Comparison of ENCODE assay signal across 9 cellular contexts in the genomic region with DNA sequence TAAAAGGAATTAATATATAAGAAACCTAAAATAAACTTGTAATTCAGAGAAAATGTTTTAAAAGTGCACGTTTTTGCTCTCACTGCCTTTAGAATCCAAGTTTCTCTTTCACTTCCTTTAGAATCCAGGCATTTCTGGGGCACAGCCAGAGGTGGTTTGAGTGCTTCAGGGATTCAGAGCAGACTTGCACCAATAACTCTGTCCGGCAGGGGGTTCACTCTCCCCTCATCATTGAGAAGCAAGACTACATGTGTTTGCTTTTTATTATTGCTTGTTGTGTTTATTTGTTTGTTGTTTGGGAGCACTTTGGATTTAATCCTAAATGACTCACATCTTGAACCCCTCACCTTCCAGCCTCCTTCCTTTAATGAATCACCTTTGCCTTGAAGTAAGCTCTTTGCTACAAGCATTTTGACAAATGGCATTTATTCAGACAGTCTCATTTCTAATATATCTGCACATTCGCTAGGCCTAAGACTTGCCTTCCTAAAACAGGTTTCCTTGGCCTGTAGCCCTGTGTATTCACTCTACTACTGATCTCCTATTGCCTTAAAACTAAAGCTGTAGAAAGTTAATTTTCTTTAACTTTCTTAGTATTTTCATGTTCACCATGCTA.
DNase-seq lines count a peak whose midpoint lies in the region; ATAC-seq and TF ChIP-seq lines count a peak whose summit lies in the region.
"Had no signal": no experiment of that assay in that cellular context is flagged by ENCODE, and none has a peak within 500 bp of the region (broad histone marks: within the 10 kb centered on the region; RNA-seq: fewer than 3 reads in every experiment).

No MANE protein-coding gene starts in this region.

- no peaks in the 10 kb centered on the region for H3K79me2 ChIP-seq in Karpas-422 (ENCODE audit: low read length)
- no peaks in the 10 kb centered on the region for H3K79me2 ChIP-seq in neural progenitor cell (ENCODE audit: low read depth)

- H4K20me1 ChIP-seq in Karpas-422 (ENCODE audit: insufficient read depth, low read depth, low read length) (no peaks in the 10 kb centered on the region), neural progenitor cell (ENCODE audit: low read depth) (no peaks in the 10 kb centered on the region)

- H2AFZ ChIP-seq in Karpas-422 (ENCODE audit: low read length) (no peak overlapping the region), neural progenitor cell (replicated peaks) (peak overlapping the region; percentile 13)

- H3K4me1 Mint-ChIP-seq in natural killer cell: no peaks in the 10 kb centered on the region
- no peaks in the 10 kb centered on the region for H3K4me1 Mint-ChIP-seq in natural killer cell treated with Interleukin-12 subunit alpha and Interleukin-12 subunit beta and Interleukin-15 and Interleukin-18, amount 100 ng/mL, for 72 hours (ENCODE audit: low read depth in 2 of 2)
- no peaks in the 10 kb centered on the region for H3K4me1 Mint-ChIP-seq in neural progenitor cell
- H3K4me1 Mint-ChIP-seq in T-helper 2 cell treated with Interferon-gamma antibody and Interleukin-4, amounts not matched to agents 5 μg/mL and 100 μg/mL, for 36 hours (ENCODE audit: low read depth): no peaks in the 10 kb centered on the region
- H3K4me1 Mint-ChIP-seq: central memory CD8-positive, alpha-beta T cell had no signal

- H3K9ac ChIP-seq in Karpas-422 (ENCODE audit: low read length) (no peak overlapping the region), neural progenitor cell (no peak overlapping the region)

- H3K4me2 ChIP-seq in Karpas-422 (ENCODE audit: low read depth, low read length, poor library complexity, severe bottlenecking): no peak overlapping the region
- no peak overlapping the region for H3K4me2 ChIP-seq in neural progenitor cell

- intact Hi-C loops in natural killer cell (cut with micrococcal nuclease): loop anchor here (1.0 kb wide), 1 partner anchor 682 kb away; no protein-coding TSS in a partner anchor

- ATAC-seq in natural killer cell (peak in 1 of 3 donors; percentile 56), HG03108 (IDR thresholded peaks at IDR 0.05; ENCODE audit: unreplicated experiment) (no peak)
- ATAC-seq in natural killer cell treated with Interleukin-12 subunit alpha and Interleukin-12 subunit beta and Interleukin-15 and Interleukin-18, amount 100 ng/mL, for 72 hours: no peak

- H3K27me3 Mint-ChIP-seq in natural killer cell (ENCODE audit: low read depth in 2 of 2): peaks cover 0 to 5% of the 10 kb centered on the region in 2 donors
- peaks cover 7 to 13% of the 10 kb centered on the region in 2 donors for H3K27me3 Mint-ChIP-seq in natural killer cell treated with Interleukin-12 subunit alpha and Interleukin-12 subunit beta and Interleukin-15 and Interleukin-18, amount 100 ng/mL, for 72 hours
- H3K27me3 Mint-ChIP-seq in neural progenitor cell (ENCODE audit: insufficient read depth, low read depth): no peaks in the 10 kb centered on the region
- H3K27me3 Mint-ChIP-seq in T-helper 2 cell treated with Interferon-gamma antibody and Interleukin-4, amounts not matched to agents 5 μg/mL and 100 μg/mL, for 36 hours (ENCODE audit: low read depth): peaks cover 4% of the 10 kb centered on the region

- H3K27me3 ChIP-seq in Karpas-422 (ENCODE audit: low read length): no peaks in the 10 kb centered on the region
- 0 out of 2 replicates have a peak, but pooled peaks cover 3% of the 10 kb centered on the region for H3K27me3 ChIP-seq in SJSA1 (replicated peaks)
- H3K27me3 ChIP-seq in neural progenitor cell: no peaks in the 10 kb centered on the region

- no peaks in the 10 kb centered on the region for H3K36me3 Mint-ChIP-seq in natural killer cell
- H3K36me3 Mint-ChIP-seq in natural killer cell treated with Interleukin-12 subunit alpha and Interleukin-12 subunit beta and Interleukin-15 and Interleukin-18, amount 100 ng/mL, for 72 hours: no peaks in the 10 kb centered on the region
- H3K36me3 Mint-ChIP-seq in neural progenitor cell: no peaks in the 10 kb centered on the region
- no peaks in the 10 kb centered on the region for H3K36me3 Mint-ChIP-seq in T-helper 2 cell treated with Interferon-gamma antibody and Interleukin-4, amounts not matched to agents 5 μg/mL and 100 μg/mL, for 36 hours (ENCODE audit: low read depth)

- TF ChIP-seq CTCF in natural killer cell (IDR thresholded peaks at IDR 0.05) (peak; percentile 51), neural progenitor cell (IDR thresholded peaks at IDR 0.05) (peak; percentile 77)

- no peaks in the 10 kb centered on the region for H3K36me3 ChIP-seq in Karpas-422 (ENCODE audit: insufficient read depth, low read length)
- H3K36me3 ChIP-seq in SJSA1: no peaks in the 10 kb centered on the region
- H3K36me3 ChIP-seq in neural progenitor cell: no peaks in the 10 kb centered on the region

- H3K27ac ChIP-seq in Karpas-422 (ENCODE audit: low read length): no peak overlapping the region
- no peak overlapping the region for H3K27ac ChIP-seq in SJSA1
- no peak overlapping the region for H3K27ac ChIP-seq in neural progenitor cell

- DNase-seq in natural killer cell (no peak), Karpas-422 (peak; percentile 66), SJSA1 (ENCODE audit: low read depth in 1 of 2, low spot score in 2 of 2) (peak; percentile 31 to 59), fibroblast of gingiva (ENCODE audit: low read depth) (peak; percentile 66), neural progenitor cell (ENCODE audit: low spot score) (peak; percentile 72)
- no peak for DNase-seq in natural killer cell treated with Interleukin-12 subunit alpha and Interleukin-12 subunit beta and Interleukin-15 and Interleukin-18, amount 100 ng/mL, for 72 hours (ENCODE audit: low spot score)
- no peak for DNase-seq in T-helper 2 cell treated with Interferon-gamma antibody and Interleukin-4, amounts not matched to agents 5 μg/mL and 100 μg/mL, for 36 hours (ENCODE audit: low spot score)

- H3K4me1 ChIP-seq in Karpas-422 (ENCODE audit: low read length) (no peaks in the 10 kb centered on the region), SJSA1 (replicated peaks) (no peaks in the 10 kb centered on the region), neural progenitor cell (no peaks in the 10 kb centered on the region)

- H3K9me2 ChIP-seq in Karpas-422 (replicated peaks; ENCODE audit: insufficient read depth, low read length): no peaks in the 10 kb centered on the region

- no peaks in the 10 kb centered on the region for H3F3A ChIP-seq in neural progenitor cell (ENCODE audit: low read depth)

- H3K4me3 ChIP-seq in Karpas-422 (ENCODE audit: low read length) (no peak overlapping the region), SJSA1 (no peak overlapping the region), neural progenitor cell (no peak overlapping the region)

- no peaks in the 10 kb centered on the region for H3K9me3 ChIP-seq in Karpas-422 (ENCODE audit: low read length)
- H3K9me3 ChIP-seq in SJSA1 (replicated peaks): no peaks in the 10 kb centered on the region
- no peaks in the 10 kb centered on the region for H3K9me3 ChIP-seq in neural progenitor cell (ENCODE audit: low read depth)

- H3K27ac Mint-ChIP-seq in natural killer cell (no peak overlapping the region), neural progenitor cell (no peak overlapping the region)
- no peak overlapping the region for H3K27ac Mint-ChIP-seq in natural killer cell treated with Interleukin-12 subunit alpha and Interleukin-12 subunit beta and Interleukin-15 and Interleukin-18, amount 100 ng/mL, for 72 hours
- H3K27ac Mint-ChIP-seq in T-helper 2 cell treated with Interferon-gamma antibody and Interleukin-4, amounts not matched to agents 5 μg/mL and 100 μg/mL, for 36 hours: no peak overlapping the region

- H3K4me3 Mint-ChIP-seq in natural killer cell (no peak overlapping the region), neural progenitor cell (no peak overlapping the region)
- no peak overlapping the region for H3K4me3 Mint-ChIP-seq in natural killer cell treated with Interleukin-12 subunit alpha and Interleukin-12 subunit beta and Interleukin-15 and Interleukin-18, amount 100 ng/mL, for 72 hours
- H3K4me3 Mint-ChIP-seq in T-helper 2 cell treated with Interferon-gamma antibody and Interleukin-4, amounts not matched to agents 5 μg/mL and 100 μg/mL, for 36 hours: no peak overlapping the region
- H3K4me3 Mint-ChIP-seq: central memory CD8-positive, alpha-beta T cell had no signal

- H3K9me3 Mint-ChIP-seq in natural killer cell (no peaks in the 10 kb centered on the region), neural progenitor cell (no peaks in the 10 kb centered on the region)
- no peaks in the 10 kb centered on the region for H3K9me3 Mint-ChIP-seq in natural killer cell treated with Interleukin-12 subunit alpha and Interleukin-12 subunit beta and Interleukin-15 and Interleukin-18, amount 100 ng/mL, for 72 hours
- H3K9me3 Mint-ChIP-seq in T-helper 2 cell treated with Interferon-gamma antibody and Interleukin-4, amounts not matched to agents 5 μg/mL and 100 μg/mL, for 36 hours: no peaks in the 10 kb centered on the region
- H3K9me3 Mint-ChIP-seq: central memory CD8-positive, alpha-beta T cell had no signal

Comparison
In these comparisons a context has a peak if more than half of its experiments do, and no peak if none do; other contexts are left out.
1. DNase-seq: peak in Karpas-422 (single experiment), SJSA1 (2 of 2), fibroblast of gingiva (single experiment) and neural progenitor cell (single experiment); none in natural killer cell (single experiment), natural killer cell treated with Interleukin-12 subunit alpha and Interleukin-12 subunit beta and Interleukin-15 and Interleukin-18, amount 100 ng/mL, for 72 hours (single experiment) and T-helper 2 cell treated with Interferon-gamma antibody and Interleukin-4, amounts not matched to agents 5 μg/mL and 100 μg/mL, for 36 hours (single experiment).